Comparison of ENCODE assay signal across 15 cellular contexts in the genomic region with DNA sequence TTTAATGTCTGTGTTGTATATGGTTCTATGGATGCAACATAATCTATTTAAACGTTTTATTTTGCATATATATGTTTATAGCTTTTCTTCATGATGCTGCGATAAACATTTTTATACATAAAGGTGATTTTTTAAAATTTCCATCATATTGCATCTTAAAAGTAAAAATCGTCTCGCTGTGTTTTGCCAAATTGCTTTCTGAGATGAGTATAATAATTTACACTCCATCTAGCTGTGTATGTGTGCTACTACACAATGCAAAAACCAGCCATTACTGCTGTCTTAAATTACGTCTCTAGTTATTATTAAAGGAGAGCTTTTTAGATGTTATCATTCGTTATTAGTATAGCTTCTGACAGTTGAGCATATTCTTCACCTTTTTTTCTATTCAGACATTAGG. TPM values are rescaled to one million over a fixed set of nuclear protein-coding genes. Genes with fewer than 3 reads are reported as not detected.
DNase-seq lines count a peak whose midpoint lies in the region; ATAC-seq and TF ChIP-seq lines count a peak whose summit lies in the region.
"Had no signal": no experiment of that assay in that cellular context is flagged by ENCODE, and none has a peak within 500 bp of the region (broad histone marks: within the 10 kb centered on the region; RNA-seq: fewer than 3 reads in every experiment).

No MANE protein-coding gene starts in this region.

- peak; percentile 43 for TF ChIP-seq CTCF in BE2C (IDR thresholded peaks at IDR 0.05; ENCODE audit: low read depth, low read length)
- TF ChIP-seq CTCF in GM12873 (IDR thresholded peaks at IDR 0.05; ENCODE audit: insufficient read depth, low read depth, low read length, missing control alignments), result peak; percentile 22
- peak; percentile 41 for TF ChIP-seq CTCF in astrocyte of the spinal cord (IDR thresholded peaks at IDR 0.05; ENCODE audit: low read depth, low read length)
- TF ChIP-seq CTCF in right lobe of liver (IDR thresholded peaks at IDR 0.05), result peak in 3 of 4 donors; percentile 5 to 21 (median 16)

- H3K9me3 ChIP-seq in BE2C (no peaks in the 10 kb centered on the region), right lobe of liver (no peaks in the 10 kb centered on the region)
- H3K9me3 ChIP-seq: gastrocnemius medialis, SJSA1 had no signal

- WGBS in right lobe of liver (ENCODE audit: insufficient coverage, low coverage, low lambda C conversion rate, missing lambda C conversion rate), result 75% methylated on average over 6 of the region's 6 CpGs

- no peaks in the 10 kb centered on the region for H3K27me3 ChIP-seq in BE2C
- H3K27me3 ChIP-seq in right lobe of liver, result no peaks in the 10 kb centered on the region
- H3K27me3 ChIP-seq: gastrocnemius medialis, SJSA1 had no signal

- no peak overlapping the region for H3K4me3 ChIP-seq in BE2C (ENCODE audit: low read depth, low read length)
- H3K4me3 ChIP-seq in astrocyte of the spinal cord (ENCODE audit: low read depth, low read length), result no peak overlapping the region
- H3K4me3 ChIP-seq in right lobe of liver, result no peak overlapping the region
- H3K4me3 ChIP-seq: gastrocnemius medialis, SJSA1 had no signal

- in situ Hi-C loops in astrocyte of the spinal cord (cut with HindIII; ENCODE audit: low sequenced_read_pairs), result no loop called here

- ATAC-seq in right lobe of liver, result no peak
- ATAC-seq in GM21576 (IDR thresholded peaks at IDR 0.05; ENCODE audit: unreplicated experiment), result no peak
- no peak for ATAC-seq in GM18502 (IDR thresholded peaks at IDR 0.05; ENCODE audit: poor library complexity, unreplicated experiment)
- ATAC-seq: activated naive CD4-positive, alpha-beta T cell treated with anti-CD3 and anti-CD28 coated beads, Interleukin-2, amount 50 U/mL, for 72 hours; gastrocnemius medialis; naive thymus-derived CD4-positive, alpha-beta T cell had no signal

- no peak for TF ChIP-seq POLR2A in right lobe of liver (IDR thresholded peaks at IDR 0.05)

- intact Hi-C loops in right lobe of liver (cut with DNase I), result no loop called here

- H3K36me3 ChIP-seq in BE2C (peaks cover 41% of the 10 kb centered on the region), right lobe of liver (peaks cover 4 to 12% (median 9%) of the 10 kb centered on the region in 4 donors)

- no peak overlapping the region for H3K27ac ChIP-seq in right lobe of liver
- H3K27ac ChIP-seq: gastrocnemius medialis, SJSA1 had no signal

- DNase-seq in BE2C, result no peak
- no peak for DNase-seq in astrocyte of the spinal cord (ENCODE audit: low read depth, low spot score)
- no peak for DNase-seq in right lobe of liver
- DNase-seq in hepatic stellate cell (ENCODE audit: low spot score), result no peak
- DNase-seq: gastrocnemius medialis, NCI-H146, NCI-H748 treated with DMSO at 0.1 percent for 48 hours had no signal

- H3K4me1 ChIP-seq in BE2C, result no peaks in the 10 kb centered on the region
- no peaks in the 10 kb centered on the region for H3K4me1 ChIP-seq in right lobe of liver
- H3K4me1 ChIP-seq: gastrocnemius medialis, SJSA1 had no signal

RNA-seq across cellular contexts. Expression of a gene that starts 37.2 kb away (rescaled TPM):
- not detected for polyA plus RNA-seq in BE2C (2012; ENCODE audit: insufficient read depth, insufficient read length, low read depth)
- not detected for total RNA-seq in right lobe of liver
- total RNA-seq: activated naive CD4-positive, alpha-beta T cell treated with anti-CD3 and anti-CD28 coated beads, Interleukin-2, amount 50 U/mL, for 72 hours; naive thymus-derived CD4-positive, alpha-beta T cell; SJSA1; subcutaneous adipose tissue had no signal
- polyA plus RNA-seq: IgD-negative memory B cell; naive thymus-derived CD4-positive, alpha-beta T cell had no signal
